8 cellular contexts compared by ENCODE assay signal in genomic region chr19:55460670-55461258, GRCh38. TPM values are rescaled to one million over a fixed set of nuclear protein-coding genes. Genes with fewer than 3 reads are reported as not detected.
A peak's percentile ranks its signal among the peaks of the same experiment; 100 is the strongest.
DNase-seq lines count a peak whose midpoint lies in the region; ATAC-seq and TF ChIP-seq lines count a peak whose summit lies in the region.

No MANE protein-coding gene starts in this region.

- H3K4me3 ChIP-seq in mononuclear cell (ENCODE audit: low read length) (peak overlapping the region; percentile 71), thoracic aorta (peak overlapping the region; percentile 100)

- H3K9me3 ChIP-seq in mononuclear cell (ENCODE audit: low read depth, low read length), result no peaks in the 10 kb centered on the region
- no peaks in the 10 kb centered on the region for H3K9me3 ChIP-seq in thoracic aorta

- TF ChIP-seq CTCF in thoracic aorta (IDR thresholded peaks at IDR 0.05), result no peak

- H3K4me1 ChIP-seq in mononuclear cell (ENCODE audit: insufficient read depth, low read length) (peaks cover 19% of the 10 kb centered on the region), thoracic aorta (ENCODE audit: control insufficient read depth in 1 of 2, low read depth in 2 of 2) (peaks cover 4 to 20% of the 10 kb centered on the region in 2 donors)

- peak overlapping the region; percentile 77 to 82 for H3K27ac ChIP-seq in thoracic aorta

- no peaks in the 10 kb centered on the region for H3K27me3 ChIP-seq in mononuclear cell (ENCODE audit: insufficient read depth, low read length)
- H3K27me3 ChIP-seq in thoracic aorta (replicated peaks; ENCODE audit: insufficient read depth), result no peaks in the 10 kb centered on the region

- H3K36me3 ChIP-seq in thoracic aorta, result no peaks in the 10 kb centered on the region

- ATAC-seq in thoracic aorta (ENCODE audit: insufficient number of reproducible peaks, low FRiP score, low read depth) (peak; percentile 24), GM18520 (IDR thresholded peaks at IDR 0.05; ENCODE audit: unreplicated experiment) (no peak)

- DNase-seq in NCI-H2107 treated with DMSO at 0.1 percent for 48 hours (lab: John Stamatoyannopoulos, UW; ENCODE audit: unreplicated experiment) (peak; percentile 7), NCI-H2107 (lab: John Stamatoyannopoulos, UW) (no peak), NAMALWA (ENCODE audit: low spot score) (peak; percentile 77), epidermal melanocyte (ENCODE audit: insufficient read length, low spot score) (peak; percentile 74), thoracic aorta (ENCODE audit: low spot score) (peak; percentile 42)
- peak; percentile 32 to 34 for DNase-seq in activated CD4-positive, alpha-beta T cell treated with anti-CD3 and anti-CD28 coated beads for 4 hours

RNA-seq across cellular contexts. Expression of gene ISOC2, which starts 0.7 kb away (rescaled TPM):
- total RNA-seq in mononuclear cell (4.5 TPM), thoracic aorta (10 to 100 TPM; 18.8 to 27.4 TPM)

RNA-seq across cellular contexts. Expression of gene C19orf85, which starts 3.8 kb away (rescaled TPM):
- not detected for total RNA-seq in mononuclear cell
- total RNA-seq in thoracic aorta, result not detected

RNA-seq across cellular contexts. Expression of gene ZNF628, which starts 15.7 kb away (rescaled TPM):
- total RNA-seq in mononuclear cell (3.5 TPM), thoracic aorta (1 to 10 TPM; 3.5 to 7.2 TPM)

RNA-seq across cellular contexts. Expression of gene SHISA7, which starts 17.7 kb away (rescaled TPM):
- total RNA-seq in mononuclear cell (not detected), thoracic aorta (not detected)

RNA-seq across cellular contexts. Expression of gene NAT14, which starts 24.2 kb away (rescaled TPM):
- total RNA-seq in mononuclear cell (1.9 TPM), thoracic aorta (1 to 10 TPM; 3.4 to 3.8 TPM)
